In genomic region chr15:100372695-100373036, GRCh38 we compare ENCODE assay signal across 13 cellular contexts. TPM values are rescaled to one million over a fixed set of nuclear protein-coding genes. Genes with fewer than 3 reads are reported as not detected.
DNase-seq lines count a peak whose midpoint lies in the region; ATAC-seq, FAIRE-seq and TF ChIP-seq lines count a peak whose summit lies in the region.
"Had no signal": no experiment of that assay in that cellular context is flagged by ENCODE, and none has a peak within 500 bp of the region (broad histone marks: within the 10 kb centered on the region; RNA-seq: fewer than 3 reads in every experiment).

No MANE protein-coding gene starts in this region.

- POLR2A ChIA-PET in OCI-LY7 (lab: Charles Lee): no interaction called here

- H2AFZ ChIP-seq in OCI-LY7 (ENCODE audit: low read length): no peak overlapping the region

- no peak overlapping the region for H3K27ac ChIP-seq in Peyer's patch
- H3K27ac ChIP-seq in pancreas: peak overlapping the region in 2 of 4 donors; percentile 19 to 52
- H3K27ac ChIP-seq in OCI-LY7 (ENCODE audit: low read depth, low read length, poor library complexity, severe bottlenecking): no peak overlapping the region
- H3K27ac ChIP-seq: colonic mucosa had no signal

- no peak for FAIRE-seq in pancreas (lab: Jason Lieb, UNC)

- no TSS peak for BruUV-seq in OCI-LY7 (replicated peaks; lab: Mats Ljungman, UMichigan)

- no peak for TF ChIP-seq POLR2A in Peyer's patch (IDR thresholded peaks at IDR 0.05)

- CTCF ChIA-PET in OCI-LY7 (lab: Charles Lee; ENCODE audit: unreplicated experiment): no interaction called here

- H3K36me3 ChIP-seq in Peyer's patch (no peaks in the 10 kb centered on the region), pancreas (no peaks in the 10 kb centered on the region), OCI-LY7 (ENCODE audit: insufficient read depth, low read length) (no peaks in the 10 kb centered on the region)
- H3K36me3 ChIP-seq: colonic mucosa had no signal

- ATAC-seq in left cardiac atrium (peak; percentile 82 to 95), pancreas (peak; percentile 63 to 80 (median 72)), HG03565 (IDR thresholded peaks at IDR 0.05; ENCODE audit: unreplicated experiment) (no peak)

- DNase-seq in COR-L47 (lab: John Stamatoyannopoulos, UW) (peak; percentile 55), Peyer's patch (no peak), left cardiac atrium (peak; percentile 40), pancreas (peak in 1 of 6 donors; percentile 22), OCI-LY7 (ENCODE audit: low spot score) (no peak), D341Med (ENCODE audit: low spot score) (no peak), GM03348 (ENCODE audit: low spot score) (no peak)
- DNase-seq: CD4-positive, alpha-beta T cell; colonic mucosa; KBM-7; NCI-H82; SW 1271 had no signal

- H4K20me1 ChIP-seq in OCI-LY7 (ENCODE audit: insufficient read depth, low read length): no peaks in the 10 kb centered on the region

- TF ChIP-seq CTCF in Peyer's patch (IDR thresholded peaks at IDR 0.05) (no peak), pancreas (IDR thresholded peaks at IDR 0.05) (no peak), OCI-LY7 (conservative IDR thresholded peaks at IDR 0.05; ENCODE audit: low read length) (no peak)

- no peaks in the 10 kb centered on the region for H3K9me3 ChIP-seq in Peyer's patch
- no peaks in the 10 kb centered on the region for H3K9me3 ChIP-seq in pancreas
- H3K9me3 ChIP-seq in OCI-LY7 (ENCODE audit: low read length): no peaks in the 10 kb centered on the region
- H3K9me3 ChIP-seq: colonic mucosa had no signal

- intact Hi-C loops in left cardiac atrium (cut with DNase I): no loop called here
- intact Hi-C loops in pancreas (cut with DNase I): no loop called here
- intact Hi-C loops in OCI-LY7 (cut with micrococcal nuclease; ENCODE audit: unreplicated experiment): no loop called here

- peak overlapping the region in 3 of 4 donors; percentile 20 to 40 (median 35) for H3K4me3 ChIP-seq in Peyer's patch
- peak overlapping the region in 2 of 4 donors; percentile 27 to 39 for H3K4me3 ChIP-seq in pancreas
- H3K4me3 ChIP-seq in OCI-LY7 (ENCODE audit: low read depth, low read length, poor library complexity, severe bottlenecking): no peak overlapping the region

- H3K4me2 ChIP-seq in OCI-LY7 (ENCODE audit: low read length): no peak overlapping the region

- H3K27me3 ChIP-seq in Peyer's patch (peaks cover 0 to 8% of the 10 kb centered on the region in 2 donors), pancreas (no peaks in the 10 kb centered on the region)

- no peaks in the 10 kb centered on the region for H3K9me2 ChIP-seq in OCI-LY7 (ENCODE audit: insufficient read depth, low read length)

- H3K79me2 ChIP-seq in OCI-LY7 (ENCODE audit: insufficient read depth, low read depth, low read length): no peaks in the 10 kb centered on the region

- H3K4me1 ChIP-seq in Peyer's patch (no peaks in the 10 kb centered on the region), pancreas (no peaks in the 10 kb centered on the region), OCI-LY7 (ENCODE audit: insufficient read depth, low read length, poor library complexity, severe bottlenecking) (no peaks in the 10 kb centered on the region)
- H3K4me1 ChIP-seq: colonic mucosa had no signal

- 25 to 35% methylated on average over 7 to 9 of the region's 9 CpGs for WGBS in pancreas, 2 donors

RNA-seq across cellular contexts. Expression of gene ADAMTS17, which starts 30.9 kb away (rescaled TPM):
- total RNA-seq in Peyer's patch (10 to 100 TPM in 1 of 4 donors, 1 to 10 TPM in 3; 7.2 to 15.1 (median 8.9) TPM), left cardiac atrium (1 to 10 TPM; 3.2 to 6.3 TPM), pancreas (10 to 100 TPM in 5 of 6 donors, 1 to 10 TPM in 1; 6.9 to 16.4 (median 12.4) TPM), OCI-LY7 (2022) (not detected in 2 replicates)
- polyA plus RNA-seq in pancreas: 10 to 100 TPM in 1 of 2 donors, 1 to 10 TPM in 1; 4.2 to 10.6 TPM
- 0.28 TPM in 1 of 2 replicates, not detected in the other for total RNA-seq in OCI-LY7 (2014; rRNA removed; shearing (Covaris generic))

Comparison
In these comparisons a context has a peak if more than half of its experiments do, and no peak if none do; other contexts are left out.
1. DNase-seq: peak in COR-L47 (single experiment) and left cardiac atrium (single experiment); none in Peyer's patch (0 of 3), OCI-LY7 (single experiment), D341Med (single experiment) and GM03348 (single experiment).